5 cellular contexts compared by ENCODE assay signal in genomic region chr20:23722851-23723250, GRCh38. TPM values are rescaled to one million over a fixed set of nuclear protein-coding genes. Genes with fewer than 3 reads are reported as not detected.
"Had no signal": no experiment of that assay in that cellular context is flagged by ENCODE, and none has a peak within 500 bp of the region (broad histone marks: within the 10 kb centered on the region; RNA-seq: fewer than 3 reads in every experiment).

No MANE protein-coding gene starts in this region.

RNA-seq across cellular contexts. Expression of gene CST1, which starts 27.9 kb away (rescaled TPM):
- total RNA-seq: HT1080, K562, Right ventricle myocardium superior, SJSA1 had no signal
- polyA plus RNA-seq: IgD-negative memory B cell, K562 had no signal

RNA-seq across cellular contexts. Expression of gene CST4, which starts 34.0 kb away (rescaled TPM):
- total RNA-seq: HT1080, K562, Right ventricle myocardium superior, SJSA1 had no signal
- polyA plus RNA-seq: IgD-negative memory B cell, K562 had no signal
